ENCODE assay signal across 21 cellular contexts in genomic region chr20:62047666-62048345, GRCh38. TPM values are rescaled to one million over a fixed set of nuclear protein-coding genes. Genes with fewer than 3 reads are reported as not detected.
DNase-seq lines count a peak whose midpoint lies in the region; ATAC-seq and TF ChIP-seq lines count a peak whose summit lies in the region.
"Had no signal": no experiment of that assay in that cellular context is flagged by ENCODE, and none has a peak within 500 bp of the region (broad histone marks: within the 10 kb centered on the region; RNA-seq: fewer than 3 reads in every experiment).

No MANE protein-coding gene starts in this region.

- no peak for ATAC-seq in GM23338

- no peak overlapping the region for H3K27ac ChIP-seq in BLaER1 treated with 17β-estradiol and CSF1 and Interleukin-3, amounts not matched to agents 10 nM and 100 nM
- H3K27ac ChIP-seq in GM23338 (ENCODE audit: low read depth): peak overlapping the region; percentile 55
- no peak overlapping the region for H3K27ac ChIP-seq in ovary
- H3K27ac ChIP-seq: SJSA1 had no signal

- H3K36me3 ChIP-seq in BLaER1 treated with 17β-estradiol and CSF1 and Interleukin-3, amounts not matched to agents 10 nM and 100 nM: peaks cover 11 to 40% (median 26%) of the 10 kb centered on the region in 11 experiments; a peak in 17 of 22 replicates
- H3K36me3 ChIP-seq in GM23338 (ENCODE audit: insufficient read depth) (no peaks in the 10 kb centered on the region), ovary (no peaks in the 10 kb centered on the region), HAP-1 (replicated peaks) (no peaks in the 10 kb centered on the region; the same call in 1 of the 2 replicates)
- H3K36me3 ChIP-seq: SJSA1 had no signal

- no peak overlapping the region for H2AFZ ChIP-seq in GM23338

- H3K27ac Mint-ChIP-seq in GM23338: peak overlapping the region; percentile 0; the same call in 1 of the 2 replicates
- H3K27ac Mint-ChIP-seq in chondrocyte (ENCODE audit: unreplicated experiment): no peak overlapping the region

- no peak overlapping the region for H3K4me3 ChIP-seq in BLaER1 treated with 17β-estradiol and CSF1 and Interleukin-3, amounts not matched to agents 10 nM and 100 nM
- no peak overlapping the region for H3K4me3 ChIP-seq in GM23338
- H3K4me3 ChIP-seq in ovary: no peak overlapping the region
- no peak overlapping the region for H3K4me3 ChIP-seq in HAP-1
- H3K4me3 ChIP-seq: SJSA1 had no signal

- TF ChIP-seq POLR2A in ovary (IDR thresholded peaks at IDR 0.05): no peak

- intact Hi-C loops in ovary (cut with DNase I): no loop called here

- in situ Hi-C loops in HAP-1 (cut with MboI; ENCODE audit: low sequenced_read_pairs): no loop called here

- H3K4me1 Mint-ChIP-seq in GM23338 (peaks cover 64% of the 10 kb centered on the region), chondrocyte (ENCODE audit: low read depth) (peaks cover 16% of the 10 kb centered on the region)

- no peaks in the 10 kb centered on the region for H3K36me3 Mint-ChIP-seq in GM23338 (ENCODE audit: low read depth)
- no peaks in the 10 kb centered on the region for H3K36me3 Mint-ChIP-seq in chondrocyte (ENCODE audit: low read depth)

- peak overlapping the region in 6 of 11 experiments; percentile 23 to 70 (median 56); a peak in 8 of 22 replicates for H3K4me2 ChIP-seq in BLaER1 treated with 17β-estradiol and CSF1 and Interleukin-3, amounts not matched to agents 10 nM and 100 nM
- H3K4me2 ChIP-seq in GM23338: no peak overlapping the region

- H3K4me3 Mint-ChIP-seq in GM23338 (no peak overlapping the region), chondrocyte (ENCODE audit: unreplicated experiment) (no peak overlapping the region)
- H3K4me3 Mint-ChIP-seq: CD14-positive monocyte had no signal

- no peak overlapping the region for H3K9ac ChIP-seq in BLaER1 treated with 17β-estradiol and CSF1 and Interleukin-3, amounts not matched to agents 10 nM and 100 nM

- H3K9me2 ChIP-seq in GM23338 (ENCODE audit: insufficient read depth): no peaks in the 10 kb centered on the region

- H3K4me1 ChIP-seq in BLaER1 treated with 17β-estradiol and CSF1 and Interleukin-3, amounts not matched to agents 10 nM and 100 nM: peaks cover 10 to 72% (median 66%) of the 10 kb centered on the region in 10 experiments; a peak in 17 of 20 replicates
- H3K4me1 ChIP-seq in GM23338 (ENCODE audit: insufficient read depth): peaks cover 26% of the 10 kb centered on the region
- H3K4me1 ChIP-seq in ovary (ENCODE audit: insufficient read depth): peaks cover 24% of the 10 kb centered on the region
- no peaks in the 10 kb centered on the region for H3K4me1 ChIP-seq in HAP-1
- H3K4me1 ChIP-seq: SJSA1 had no signal

- H4K20me1 ChIP-seq in BLaER1 treated with 17β-estradiol and CSF1 and Interleukin-3, amounts not matched to agents 10 nM and 100 nM: peaks cover 87 to 99% (median 93%) of the 10 kb centered on the region in 11 experiments
- H4K20me1 ChIP-seq in GM23338 (replicated peaks; ENCODE audit: insufficient read depth): peaks cover 64% of the 10 kb centered on the region

- WGBS in ovary, 3 donors: 92 to 95% (median 94%) methylated on average over 24 of the region's 24 CpGs

- no peak for TF ChIP-seq EP300 in ovary (IDR thresholded peaks at IDR 0.05)

- H3K9me3 Mint-ChIP-seq in GM23338 (no peaks in the 10 kb centered on the region), chondrocyte (ENCODE audit: low read depth) (no peaks in the 10 kb centered on the region)

- H3F3A ChIP-seq in GM23338 (replicated peaks; ENCODE audit: low read depth): no peaks in the 10 kb centered on the region

- DNase-seq in GM23338 (ENCODE audit: low spot score) (no peak), chondrocyte (ENCODE audit: low spot score) (peak; percentile 56), ovary (peak in 4 of 5 donors; percentile 3 to 24 (median 12)), dedifferentiated amniotic fluid mesenchymal stem cell (ENCODE audit: extremely low spot score) (no peak), globus pallidus (ENCODE audit: low spot score) (no peak), NCI-H2196 (lab: John Stamatoyannopoulos, UW; ENCODE audit: unreplicated experiment) (no peak), HAP-1 (ENCODE audit: low spot score in 2 of 2) (no peak)
- DNase-seq: ACHN, DMS 273 treated with DMSO at 0.1 percent for 48 hours, DND-41, KG1, MV-4-11, NCI-H187, NCI-H2107, NCI-H2227 treated with DMSO at 0.1 percent for 48 hours, NCI-H524, NCI-H82, RPMI8226 had no signal

- H3K27me3 Mint-ChIP-seq in GM23338 (ENCODE audit: insufficient read depth, low read depth, poor library complexity): peaks cover 20% of the 10 kb centered on the region
- no peaks in the 10 kb centered on the region for H3K27me3 Mint-ChIP-seq in chondrocyte (ENCODE audit: low read depth)

- H3K9me3 ChIP-seq in BLaER1 treated with 17β-estradiol and CSF1 and Interleukin-3, amounts not matched to agents 10 nM and 100 nM (replicated peaks in 1 of 11): peaks cover 0 to 4% (median 0%) of the 10 kb centered on the region in 11 experiments; a peak in 2 of 22 replicates
- no peaks in the 10 kb centered on the region for H3K9me3 ChIP-seq in ovary
- H3K9me3 ChIP-seq in HAP-1: no peaks in the 10 kb centered on the region
- H3K9me3 ChIP-seq: SJSA1 had no signal

- H3K27me3 ChIP-seq in BLaER1 treated with 17β-estradiol and CSF1 and Interleukin-3, amounts not matched to agents 10 nM and 100 nM: no peaks in the 10 kb centered on the region
- H3K27me3 ChIP-seq in GM23338 (ENCODE audit: insufficient read depth): no peaks in the 10 kb centered on the region
- no peaks in the 10 kb centered on the region for H3K27me3 ChIP-seq in ovary
- no peaks in the 10 kb centered on the region for H3K27me3 ChIP-seq in HAP-1 (ENCODE audit: low read depth)
- H3K27me3 ChIP-seq: SJSA1 had no signal

- peaks cover 99% of the 10 kb centered on the region for H3K79me2 ChIP-seq in GM23338 (replicated peaks; ENCODE audit: insufficient read depth)

- TF ChIP-seq CTCF in GM23338 (conservative IDR thresholded peaks at IDR 0.05; ENCODE audit: low read depth in 2 of 2) (no peak), chondrocyte (IDR thresholded peaks at IDR 0.05) (no peak), ovary (IDR thresholded peaks at IDR 0.05) (no peak)

TF ChIP-seq in GM23338, 12 proteins besides CTCF, POLR2A, EP300 and RAD21 (continues in another document):
- TF ChIP-seq JUNB (IDR thresholded peaks at IDR 0.05; ENCODE audit: unreplicated experiment): no peak
- no peak for TF ChIP-seq EZH2 (IDR thresholded peaks at IDR 0.05; ENCODE audit: low read depth, unreplicated experiment)
- TF ChIP-seq ZNF114 (CRISPR knock-in tag; IDR thresholded peaks at IDR 0.05): no peak
- TF ChIP-seq CREB1 (CRISPR knock-in tag; IDR thresholded peaks at IDR 0.05; ENCODE audit: low read depth): no peak
- TF ChIP-seq EZH2phosphoT487 (IDR thresholded peaks at IDR 0.05; ENCODE audit: unreplicated experiment): no peak
- TF ChIP-seq, protein P1, sequence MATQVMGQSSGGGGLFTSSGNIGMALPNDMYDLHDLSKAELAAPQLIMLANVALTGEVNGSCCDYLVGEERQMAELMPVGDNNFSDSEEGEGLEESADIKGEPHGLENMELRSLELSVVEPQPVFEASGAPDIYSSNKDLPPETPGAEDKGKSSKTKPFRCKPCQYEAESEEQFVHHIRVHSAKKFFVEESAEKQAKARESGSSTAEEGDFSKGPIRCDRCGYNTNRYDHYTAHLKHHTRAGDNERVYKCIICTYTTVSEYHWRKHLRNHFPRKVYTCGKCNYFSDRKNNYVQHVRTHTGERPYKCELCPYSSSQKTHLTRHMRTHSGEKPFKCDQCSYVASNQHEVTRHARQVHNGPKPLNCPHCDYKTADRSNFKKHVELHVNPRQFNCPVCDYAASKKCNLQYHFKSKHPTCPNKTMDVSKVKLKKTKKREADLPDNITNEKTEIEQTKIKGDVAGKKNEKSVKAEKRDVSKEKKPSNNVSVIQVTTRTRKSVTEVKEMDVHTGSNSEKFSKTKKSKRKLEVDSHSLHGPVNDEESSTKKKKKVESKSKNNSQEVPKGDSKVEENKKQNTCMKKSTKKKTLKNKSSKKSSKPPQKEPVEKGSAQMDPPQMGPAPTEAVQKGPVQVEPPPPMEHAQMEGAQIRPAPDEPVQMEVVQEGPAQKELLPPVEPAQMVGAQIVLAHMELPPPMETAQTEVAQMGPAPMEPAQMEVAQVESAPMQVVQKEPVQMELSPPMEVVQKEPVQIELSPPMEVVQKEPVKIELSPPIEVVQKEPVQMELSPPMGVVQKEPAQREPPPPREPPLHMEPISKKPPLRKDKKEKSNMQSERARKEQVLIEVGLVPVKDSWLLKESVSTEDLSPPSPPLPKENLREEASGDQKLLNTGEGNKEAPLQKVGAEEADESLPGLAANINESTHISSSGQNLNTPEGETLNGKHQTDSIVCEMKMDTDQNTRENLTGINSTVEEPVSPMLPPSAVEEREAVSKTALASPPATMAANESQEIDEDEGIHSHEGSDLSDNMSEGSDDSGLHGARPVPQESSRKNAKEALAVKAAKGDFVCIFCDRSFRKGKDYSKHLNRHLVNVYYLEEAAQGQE (IDR thresholded peaks at IDR 0.05; ENCODE audit: unreplicated experiment): no peak
- no peak for TF ChIP-seq POLR2AphosphoS5 (IDR thresholded peaks at IDR 0.05; ENCODE audit: low read depth)
- no peak for TF ChIP-seq ZNF331 (CRISPR knock-in tag; IDR thresholded peaks at IDR 0.05; ENCODE audit: low read depth)
- TF ChIP-seq, protein P2, sequence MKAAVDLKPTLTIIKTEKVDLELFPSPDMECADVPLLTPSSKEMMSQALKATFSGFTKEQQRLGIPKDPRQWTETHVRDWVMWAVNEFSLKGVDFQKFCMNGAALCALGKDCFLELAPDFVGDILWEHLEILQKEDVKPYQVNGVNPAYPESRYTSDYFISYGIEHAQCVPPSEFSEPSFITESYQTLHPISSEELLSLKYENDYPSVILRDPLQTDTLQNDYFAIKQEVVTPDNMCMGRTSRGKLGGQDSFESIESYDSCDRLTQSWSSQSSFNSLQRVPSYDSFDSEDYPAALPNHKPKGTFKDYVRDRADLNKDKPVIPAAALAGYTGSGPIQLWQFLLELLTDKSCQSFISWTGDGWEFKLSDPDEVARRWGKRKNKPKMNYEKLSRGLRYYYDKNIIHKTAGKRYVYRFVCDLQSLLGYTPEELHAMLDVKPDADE (IDR thresholded peaks at IDR 0.05): no peak
- TF ChIP-seq NANOG (IDR thresholded peaks at IDR 0.05; ENCODE audit: borderline replicate concordance): no peak

RNA-seq across cellular contexts. Expression of gene TAF4, which starts 17.9 kb away (rescaled TPM):
- total RNA-seq in GM23338 (2014; rRNA removed; shearing (Covaris generic)): 33.9 and 60.0 TPM in 2 replicates
- polyA plus RNA-seq in GM23338 (2016; fragmentation: Nextera tagmentation; extraction: Ambion mirVana): 7.2 and 7.8 TPM in 2 replicates
- 11.5 to 16.3 TPM (median 14.8 TPM) in 3 replicates for total RNA-seq in chondrocyte
- total RNA-seq in ovary: 10 to 100 TPM; 15.6 to 34.7 (median 28.1) TPM
- polyA plus RNA-seq in ovary: 10 to 100 TPM in 1 of 2 donors, 1 to 10 TPM in 1; 9.3 to 14.2 TPM

Comparison
In these comparisons a context has a peak if more than half of its experiments do, and no peak if none do; other contexts are left out.
1. DNase-seq: peak in chondrocyte (single experiment) and ovary (4 of 5); none in GM23338 (single experiment), dedifferentiated amniotic fluid mesenchymal stem cell (single experiment), globus pallidus (single experiment), NCI-H2196 (single experiment) and HAP-1 (0 of 2).